Comparison of ENCODE assay signal across 6 cellular contexts in genomic region chr18:54786211-54786610, GRCh38. TPM values are rescaled to one million over a fixed set of nuclear protein-coding genes. Genes with fewer than 3 reads are reported as not detected.
"Had no signal": no experiment of that assay in that cellular context is flagged by ENCODE, and none has a peak within 500 bp of the region (broad histone marks: within the 10 kb centered on the region; RNA-seq: fewer than 3 reads in every experiment).

No MANE protein-coding gene starts in this region.

- H3K27ac ChIP-seq: HL-60 had no signal

- H3K4me1 Mint-ChIP-seq: GM23338, H9 had no signal

- H3K4me3 ChIP-seq: GM23338 had no signal

- H3K9me3 Mint-ChIP-seq: GM23338 had no signal

- DNase-seq: H9, HCEC 1CT had no signal

- H3K27ac Mint-ChIP-seq: GM23338, H9, IgD-negative memory B cell had no signal

- H3K4me3 Mint-ChIP-seq: GM23338, H9, IgD-negative memory B cell had no signal

- H3K4me2 ChIP-seq: GM23338 had no signal

- ATAC-seq: GM23338, HepG2 had no signal

RNA-seq across cellular contexts. Expression of gene RAB27B, which starts 42.1 kb away (rescaled TPM):
- total RNA-seq: HepG2 had no signal
- polyA plus RNA-seq: HepG2 had no signal
